Comparison of ENCODE assay signal across 1 cellular context in genomic region chr19:55157064-55157908, GRCh38.
TF ChIP-seq lines count a peak whose summit lies in the region.

Gene TNNI3, minus strand, starts transcription at chr19:55157732. Its CDS starts 143 bp downstream, at chr19:55157589.

TF ChIP-seq in WTC11, 78 proteins besides CTCF, POLR2A, EP300 and RAD21:
- TF ChIP-seq, protein P1, sequence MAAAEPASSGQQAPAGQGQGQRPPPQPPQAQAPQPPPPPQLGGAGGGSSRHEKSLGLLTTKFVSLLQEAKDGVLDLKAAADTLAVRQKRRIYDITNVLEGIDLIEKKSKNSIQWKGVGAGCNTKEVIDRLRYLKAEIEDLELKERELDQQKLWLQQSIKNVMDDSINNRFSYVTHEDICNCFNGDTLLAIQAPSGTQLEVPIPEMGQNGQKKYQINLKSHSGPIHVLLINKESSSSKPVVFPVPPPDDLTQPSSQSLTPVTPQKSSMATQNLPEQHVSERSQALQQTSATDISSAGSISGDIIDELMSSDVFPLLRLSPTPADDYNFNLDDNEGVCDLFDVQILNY (CRISPR knock-in tag; IDR thresholded peaks at IDR 0.05), result no peak
- no peak for TF ChIP-seq IRF2 (CRISPR knock-in tag; IDR thresholded peaks at IDR 0.05; ENCODE audit: borderline replicate concordance, low read depth)
TF ChIP-seq in WTC11: peak in this region for 0.
